In the genomic region with DNA sequence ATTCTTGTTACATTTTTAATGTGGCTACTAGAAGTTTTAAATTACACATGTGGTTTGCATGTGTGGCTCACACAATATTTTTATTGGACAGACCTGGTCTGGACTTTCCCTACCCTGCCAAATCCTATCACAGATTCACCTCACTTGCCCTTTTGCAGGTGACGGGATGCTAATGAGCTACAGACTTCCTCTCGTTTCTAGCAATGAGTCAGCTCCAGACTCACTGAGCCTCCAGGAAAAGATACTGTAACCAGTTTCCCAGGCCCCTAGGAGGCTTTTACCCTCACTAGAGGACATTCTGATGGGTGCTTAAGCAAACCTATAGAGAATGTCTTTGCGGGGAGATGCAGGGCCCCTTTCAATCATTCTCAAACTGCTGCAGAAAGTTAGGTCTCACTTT, we compare ENCODE assay signal across 1 cellular context.
TF ChIP-seq lines count a peak whose summit lies in the region.

No MANE protein-coding gene starts in this region.

TF ChIP-seq in SK-N-SH treated with all-trans-retinoic acid at 6 μM for 48 hours, 23 proteins besides CTCF, POLR2A, EP300 and RAD21 (continued from another document):
- TF ChIP-seq ARNTL (CRISPR knock-in tag; IDR thresholded peaks at IDR 0.05; ENCODE audit: borderline replicate concordance, low read depth), result no peak
- TF ChIP-seq ZNF70 (CRISPR knock-in tag; IDR thresholded peaks at IDR 0.05), result no peak
- TF ChIP-seq TOX (CRISPR knock-in tag; IDR thresholded peaks at IDR 0.05; ENCODE audit: borderline replicate concordance), result no peak
- no peak for TF ChIP-seq PPARA (CRISPR knock-in tag; IDR thresholded peaks at IDR 0.05; ENCODE audit: borderline replicate concordance)
- no peak for TF ChIP-seq ISL1 (CRISPR knock-in tag; IDR thresholded peaks at IDR 0.05)
- TF ChIP-seq ZFP30 (CRISPR knock-in tag; IDR thresholded peaks at IDR 0.05), result no peak
- TF ChIP-seq RARB (CRISPR knock-in tag; IDR thresholded peaks at IDR 0.05), result no peak
- TF ChIP-seq POU6F1 (CRISPR knock-in tag; IDR thresholded peaks at IDR 0.05; ENCODE audit: borderline replicate concordance, low read depth), result no peak
- TF ChIP-seq SNAI2 (CRISPR knock-in tag; IDR thresholded peaks at IDR 0.05), result no peak
- no peak for TF ChIP-seq PATZ1 (CRISPR knock-in tag; IDR thresholded peaks at IDR 0.05; ENCODE audit: borderline replicate concordance)
TF ChIP-seq in SK-N-SH treated with all-trans-retinoic acid at 6 μM for 48 hours: peak in this region for 0.
